30 cellular contexts compared by ENCODE assay signal in the genomic region with DNA sequence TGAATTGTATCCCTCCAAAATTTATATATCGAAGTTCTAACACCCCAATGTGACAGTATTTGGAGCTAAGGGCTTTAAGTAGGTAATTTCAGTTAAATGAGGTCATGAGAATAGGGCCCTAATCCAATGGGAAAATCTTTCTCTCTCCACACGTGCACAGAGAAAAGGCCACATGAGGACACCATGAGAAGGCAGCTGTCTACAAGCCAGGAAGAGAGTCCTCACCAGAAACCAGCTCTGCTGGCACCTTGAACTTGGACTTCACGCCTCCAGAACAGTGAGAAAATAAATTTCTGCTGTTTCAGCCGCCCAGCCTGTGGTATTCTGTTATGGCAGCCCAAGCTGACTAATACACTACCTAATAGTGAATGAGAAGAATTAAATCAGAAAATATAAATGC.
"Had no signal": no experiment of that assay in that cellular context is flagged by ENCODE, and none has a peak within 500 bp of the region (broad histone marks: within the 10 kb centered on the region; RNA-seq: fewer than 3 reads in every experiment).

No MANE protein-coding gene starts in this region.

- H3K36me3 ChIP-seq: ascending aorta, brain microvascular endothelial cell, gastroesophageal sphincter, heart left ventricle, neutrophil, ovary, prostate gland, suprapubic skin, tibial artery, upper lobe of right lung had no signal

- H3K9me3 ChIP-seq: ascending aorta, gastroesophageal sphincter, heart left ventricle, neutrophil, ovary, prostate gland, suprapubic skin, tibial artery, upper lobe of right lung had no signal

- H3K4me1 ChIP-seq: prostate gland, tibial artery, upper lobe of right lung had no signal

- ATAC-seq: gastroesophageal sphincter; heart left ventricle; left colon; stimulated activated naive B cell treated with anti-CD40 and anti-IgM and Interleukin-4, amounts not matched to agents 10 μg/mL and 1 μg/mL and 100 μg/mL, for 72 hours; upper lobe of right lung had no signal

- H3K27ac ChIP-seq: ascending aorta, brain microvascular endothelial cell, coronary artery, dorsolateral prefrontal cortex, gastroesophageal sphincter, heart left ventricle, neutrophil, ovary, prostate gland, suprapubic skin, tibial artery, upper lobe of right lung had no signal

- H3K4me3 ChIP-seq: ascending aorta, coronary artery, dorsolateral prefrontal cortex, gastroesophageal sphincter, heart left ventricle, ovary, prostate gland, suprapubic skin, tibial artery, upper lobe of right lung had no signal

- FAIRE-seq: kidney had no signal

- DNase-seq: activated CD4-positive, alpha-beta memory T cell treated with anti-CD3 and anti-CD28 coated beads for 36 hours; activated CD4-positive, alpha-beta T cell treated with anti-CD3 and anti-CD28 coated beads for 48 hours; activated CD8-positive, alpha-beta memory T cell treated with anti-CD3 and anti-CD28 coated beads, Interleukin-2, amount 50 U/mL, for 4 hours; activated effector memory CD4-positive, alpha-beta T cell treated with anti-CD3 and anti-CD28 coated beads, Interleukin-2, amount 50 U/mL, for 16 hours; activated naive CD4-positive, alpha-beta T cell treated with anti-CD3 and anti-CD28 coated beads for 36 hours; activated naive CD8-positive, alpha-beta T cell treated with anti-CD3 and anti-CD28 coated beads, Interleukin-2, amount 10 ng/mL, durations not matched to agents 7 days and 5 days; activated T-cell treated with anti-CD3 and anti-CD28 coated beads, Interleukin-2, amount 50 U/mL, for 1 hour; brain microvascular endothelial cell; dorsolateral prefrontal cortex; effector memory CD4-positive, alpha-beta T cell; heart left ventricle; hypothalamus; immature natural killer cell; kidney; left colon; mammary epithelial cell; nephron progenitor cell; ovary; retina; stimulated activated CD4-positive, alpha-beta T cell treated with anti-CD3 and anti-CD28 coated beads, Interleukin-15, amount 100 ng/mL, for 24 hours; stimulated activated CD4-positive, alpha-beta T cell treated with anti-CD3 and anti-CD28 coated beads, Interleukin-2, amount 100 ng/mL, for 24 hours; stimulated activated naive B cell treated with anti-CD40 and anti-IgM and Interleukin-4, amounts not matched to agents 10 μg/mL and 1 μg/mL and 100 μg/mL, for 72 hours; tibial artery; upper lobe of right lung had no signal

- H3K27me3 ChIP-seq: ascending aorta, brain microvascular endothelial cell, heart left ventricle, ovary, suprapubic skin, tibial artery, upper lobe of right lung had no signal
